ENCODE assay signal across 22 cellular contexts in genomic region chr6:166938150-166938549, GRCh38. TPM values are rescaled to one million over a fixed set of nuclear protein-coding genes. Genes with fewer than 3 reads are reported as not detected.
DNase-seq lines count a peak whose midpoint lies in the region; ATAC-seq, FAIRE-seq and TF ChIP-seq lines count a peak whose summit lies in the region.
"Had no signal": no experiment of that assay in that cellular context is flagged by ENCODE, and none has a peak within 500 bp of the region (broad histone marks: within the 10 kb centered on the region; RNA-seq: fewer than 3 reads in every experiment).

No MANE protein-coding gene starts in this region.

- peaks cover 5% of the 10 kb centered on the region; the same call in 1 of the 2 replicates for H4K20me1 ChIP-seq in K562 (replicated peaks; ENCODE audit: control insufficient read depth, insufficient read depth, low read length)

- no peaks in the 10 kb centered on the region for H3K27me3 ChIP-seq in K562 (ENCODE audit: control insufficient read depth in 2 of 2, insufficient read depth in 2 of 2, low read length in 2 of 2)
- H3K27me3 ChIP-seq: BLaER1 treated with 17β-estradiol and CSF1 and Interleukin-3, amounts not matched to agents 10 nM and 100 nM had no signal

- H3K9me3 ChIP-seq in K562 (replicated peaks; ENCODE audit: control insufficient read depth, insufficient read depth, low read depth, low read length) = no peaks in the 10 kb centered on the region
- H3K9me3 ChIP-seq: BLaER1 treated with 17β-estradiol and CSF1 and Interleukin-3, amounts not matched to agents 10 nM and 100 nM had no signal

- no peak for DNase-seq in activated naive CD4-positive, alpha-beta T cell treated with anti-CD3 and anti-CD28 coated beads, Interleukin-2, amount 10 ng/mL, durations not matched to agents 7 days and 5 days
- DNase-seq in K562 (ENCODE audit: extremely low read depth in 1 of 4, low spot score in 3 of 4) (no peak), mesenteric fat pad (ENCODE audit: low spot score) (peak; percentile 76), type B pancreatic cell (ENCODE audit: extremely low spot score, unreplicated experiment) (peak; percentile 45), SKM-1 treated with dmso at 0.1 percent for 144 hours (lab: John Stamatoyannopoulos, UW; ENCODE audit: unreplicated experiment) (no peak), HT-29 (ENCODE audit: low spot score) (no peak), DMS53 (lab: John Stamatoyannopoulos, UW) (no peak)
- DNase-seq: CD8-positive, alpha-beta memory T cell; COR-L47; DMS 273 treated with DMSO at 0.1 percent for 48 hours; HCEC 1CT; IMR-90 had no signal

- CTCF ChIA-PET in activated naive CD4-positive, alpha-beta T cell treated with anti-CD3 and anti-CD28 coated beads, Interleukin-2, amount 10 ng/mL, durations not matched to agents 7 days and 5 days (lab: Charles Lee) = interaction anchor here (1.8 kb wide), 1 partner anchor 52 kb away, joined by 8 read pairs; no protein-coding TSS in a partner anchor
- CTCF ChIA-PET in K562 (lab: Yijun Ruan, JAX; ENCODE audit: low intra/inter-chr PET ratio) = interaction anchor here (1.1 kb wide), 1 partner anchor 12 kb away, joined by 5 read pairs; no protein-coding TSS in a partner anchor

- H3K4me1 Mint-ChIP-seq in activated naive CD4-positive, alpha-beta T cell treated with anti-CD3 and anti-CD28 coated beads, Interleukin-2, amount 50 U/mL, for 24 hours = peaks cover 51% of the 10 kb centered on the region
- H3K4me1 Mint-ChIP-seq in activated naive CD4-positive, alpha-beta T cell treated with anti-CD3 and anti-CD28 coated beads, Interleukin-2, amount 10 ng/mL, durations not matched to agents 7 days and 5 days = peaks cover 24% of the 10 kb centered on the region
- H3K4me1 Mint-ChIP-seq in type B pancreatic cell (ENCODE audit: unreplicated experiment) = no peaks in the 10 kb centered on the region

- POLR2A ChIA-PET in K562 (lab: Yijun Ruan, JAX) = interaction anchor here (0.6 to 1.5 kb wide), 3 partner anchors 13 to 73 kb away, joined by 3 to 4 read pairs (median 4); no protein-coding TSS in a partner anchor

- H3K4me3 ChIP-seq in K562 = no peak overlapping the region
- H3K4me3 ChIP-seq: BLaER1 treated with 17β-estradiol and CSF1 and Interleukin-3, amounts not matched to agents 10 nM and 100 nM; GM23338 had no signal

- intact Hi-C loops in K562 (cut with micrococcal nuclease) = no loop called here

- FAIRE-seq in K562 (lab: Jason Lieb, UNC) = no peak
- FAIRE-seq: G401.6, GM12892, GM18507, H54, HTR-8/SVneo had no signal

- no peak overlapping the region for H3K4me3 Mint-ChIP-seq in activated naive CD4-positive, alpha-beta T cell treated with anti-CD3 and anti-CD28 coated beads, Interleukin-2, amount 50 U/mL, for 24 hours
- H3K4me3 Mint-ChIP-seq in activated naive CD4-positive, alpha-beta T cell treated with anti-CD3 and anti-CD28 coated beads, Interleukin-2, amount 10 ng/mL, durations not matched to agents 7 days and 5 days = no peak overlapping the region
- H3K4me3 Mint-ChIP-seq in type B pancreatic cell = no peak overlapping the region
- H3K4me3 Mint-ChIP-seq: B cell; CD8-positive, alpha-beta memory T cell; GM23338 had no signal

- no peak for TF ChIP-seq EP300 in K562 (IDR thresholded peaks at IDR 0.05; ENCODE audit: low read length)

- no peak overlapping the region for H2AFZ ChIP-seq in K562 (ENCODE audit: low read depth, low read length)
- H2AFZ ChIP-seq: GM23338 had no signal

- peaks cover 6% of the 10 kb centered on the region for H3K36me3 Mint-ChIP-seq in activated naive CD4-positive, alpha-beta T cell treated with anti-CD3 and anti-CD28 coated beads, Interleukin-2, amount 50 U/mL, for 24 hours
- H3K36me3 Mint-ChIP-seq in activated naive CD4-positive, alpha-beta T cell treated with anti-CD3 and anti-CD28 coated beads, Interleukin-2, amount 10 ng/mL, durations not matched to agents 7 days and 5 days = peaks cover 69% of the 10 kb centered on the region
- peaks cover 15% of the 10 kb centered on the region for H3K36me3 Mint-ChIP-seq in type B pancreatic cell

- peaks cover 4% of the 10 kb centered on the region for H3K9me1 ChIP-seq in K562 (ENCODE audit: control insufficient read depth, insufficient read depth, low read length)

- no peak overlapping the region for H3K9ac ChIP-seq in K562 (ENCODE audit: insufficient read depth in 1 of 2, low read depth in 2 of 2, low read length in 2 of 2)

- H3K4me2 ChIP-seq in K562 (ENCODE audit: insufficient read depth, low read length) = no peak overlapping the region
- H3K4me2 ChIP-seq: BLaER1 treated with 17β-estradiol and CSF1 and Interleukin-3, amounts not matched to agents 10 nM and 100 nM; GM23338 had no signal

- H3K27me3 Mint-ChIP-seq in activated naive CD4-positive, alpha-beta T cell treated with anti-CD3 and anti-CD28 coated beads, Interleukin-2, amount 50 U/mL, for 24 hours = no peaks in the 10 kb centered on the region
- H3K27me3 Mint-ChIP-seq in activated naive CD4-positive, alpha-beta T cell treated with anti-CD3 and anti-CD28 coated beads, Interleukin-2, amount 10 ng/mL, durations not matched to agents 7 days and 5 days = no peaks in the 10 kb centered on the region
- H3K27me3 Mint-ChIP-seq in type B pancreatic cell = no peaks in the 10 kb centered on the region
- H3K27me3 Mint-ChIP-seq: B cell; CD8-positive, alpha-beta memory T cell had no signal

- H3K4me1 ChIP-seq in K562 (replicated peaks in 1 of 2; ENCODE audit: control insufficient read depth in 2 of 2, insufficient read depth in 2 of 2, low read length in 2 of 2) = peaks cover 8 to 28% of the 10 kb centered on the region in 2 experiments

- in situ Hi-C loops in K562 (cut with MboI) = no loop called here

- no TSS peak for BruUV-seq in K562 (replicated peaks; lab: Mats Ljungman, UMichigan)

- 84% methylated on average over 12 of the region's 12 CpGs for WGBS in K562 (ENCODE audit: insufficient coverage, low coverage, missing lambda C conversion rate)

- H3K27ac Mint-ChIP-seq in activated naive CD4-positive, alpha-beta T cell treated with anti-CD3 and anti-CD28 coated beads, Interleukin-2, amount 50 U/mL, for 24 hours = peak overlapping the region; percentile 36
- no peak overlapping the region for H3K27ac Mint-ChIP-seq in activated naive CD4-positive, alpha-beta T cell treated with anti-CD3 and anti-CD28 coated beads, Interleukin-2, amount 10 ng/mL, durations not matched to agents 7 days and 5 days
- no peak overlapping the region for H3K27ac Mint-ChIP-seq in type B pancreatic cell
- H3K27ac Mint-ChIP-seq: GM23338 had no signal

- no peaks in the 10 kb centered on the region for H3K79me2 ChIP-seq in K562 (ENCODE audit: control insufficient read depth, insufficient read depth, low read length)

- H3K27ac ChIP-seq in K562 (ENCODE audit: extremely low read depth, low read depth, low read length) = no peak overlapping the region
- H3K27ac ChIP-seq: BLaER1 treated with 17β-estradiol and CSF1 and Interleukin-3, amounts not matched to agents 10 nM and 100 nM; HL-60 had no signal

- no peak for TF ChIP-seq RAD21 in K562 (CRISPR knock-in tag; conservative IDR thresholded peaks at IDR 0.05 in 1 of 2, IDR thresholded peaks at IDR 0.05 in 1 of 2)

- ATAC-seq in K562 = no peak
- ATAC-seq: GM23338 had no signal

- TF ChIP-seq CTCF in K562 (IDR thresholded peaks at IDR 0.05 in 2 of 3, conservative IDR thresholded peaks at IDR 0.05 in 1 of 3; ENCODE audit: insufficient read depth in 2 of 3, low read depth in 1 of 3, low read length in 3 of 3) (no peak), type B pancreatic cell (conservative IDR thresholded peaks at IDR 0.05) (no peak)

- H3K9me3 Mint-ChIP-seq in activated naive CD4-positive, alpha-beta T cell treated with anti-CD3 and anti-CD28 coated beads, Interleukin-2, amount 50 U/mL, for 24 hours = no peaks in the 10 kb centered on the region
- H3K9me3 Mint-ChIP-seq in activated naive CD4-positive, alpha-beta T cell treated with anti-CD3 and anti-CD28 coated beads, Interleukin-2, amount 10 ng/mL, durations not matched to agents 7 days and 5 days = no peaks in the 10 kb centered on the region
- no peaks in the 10 kb centered on the region for H3K9me3 Mint-ChIP-seq in type B pancreatic cell
- H3K9me3 Mint-ChIP-seq: CD8-positive, alpha-beta memory T cell; GM23338 had no signal

- no peak for TF ChIP-seq POLR2A in K562 (conservative IDR thresholded peaks at IDR 0.05)

- peaks cover 31% of the 10 kb centered on the region; the same call in 2 of the 3 replicates for H3K36me3 ChIP-seq in K562 (ENCODE audit: control insufficient read depth, insufficient read depth, low read length)

TF ChIP-seq in K562, 482 proteins besides CTCF, POLR2A, EP300 and RAD21 (continues in another document):
- TF ChIP-seq RBM39 (optimal IDR thresholded peaks at IDR 0.05; ENCODE audit: low read depth, low read length) (no peak), ZNF436 (CRISPR knock-in tag; IDR thresholded peaks at IDR 0.05) (no peak), SRSF7 (optimal IDR thresholded peaks at IDR 0.05; ENCODE audit: low read depth, low read length) (no peak), HMGN3 (IDR thresholded peaks at IDR 0.05; ENCODE audit: borderline replicate concordance, extremely low read depth, insufficient read length, low read depth, low read length) (no peak), HNRNPLL (IDR thresholded peaks at IDR 0.05; ENCODE audit: low read depth, low read length, poor library complexity, severe bottlenecking) (no peak), HDAC2 (IDR thresholded peaks at IDR 0.05) (no peak), ZFP1 (CRISPR knock-in tag; IDR thresholded peaks at IDR 0.05) (no peak), ZNF41 (CRISPR knock-in tag; conservative IDR thresholded peaks at IDR 0.05) (no peak)

RNA-seq across cellular contexts. Expression of gene RNASET2, which starts 18.2 kb away (rescaled TPM):
- 55.9 TPM in 2 replicates for total RNA-seq in K562 (2011; cell fraction: chromatin; rRNA removed; ENCODE audit: low replicate concordance)
- total RNA-seq in K562 (2011; cell fraction: nucleolus; rRNA removed) = 54.7 and 61.6 TPM in 2 replicates
- 64.9 and 75.9 TPM in 2 replicates for total RNA-seq in K562 (2011; cell fraction: nucleoplasm; rRNA removed)
- total RNA-seq in K562 (2014; rRNA removed) (138 and 168 TPM in 2 replicates), K562 (2014; rRNA removed; fragmentation: Illumina TruSeq; extraction: Trizol) (66.4 and 66.9 TPM in 2 replicates), K562 (2015; rRNA removed; fragmentation: Illumina TruSeq; extraction: Trizol) (130 and 141 TPM in 2 replicates), K562 (2021) (99.2 and 105 TPM in 2 replicates), mesenteric fat pad (50.6 TPM), type B pancreatic cell (ENCODE audit: low replicate concordance) (32.3 and 45.5 TPM in 2 replicates)
- polyA plus RNA-seq in K562 (2011; rRNA removed) (46.4 and 211 TPM in 2 replicates), K562 (2014; fragmentation: Illumina TruSeq; extraction: Trizol) (75.2 and 91.3 TPM in 2 replicates), K562 (2014; fragmentation: Nextera tagmentation; extraction: Ambion mirVana) (10 to 100 TPM in 1 of 2 experiments, 1 to 10 TPM in 1; 7.4 to 15.8 TPM), K562 (2014; rRNA removed) (108 and 124 TPM in 2 replicates)
- polyA plus RNA-seq in K562 (2011; cell fraction: cytosol; rRNA removed) = 45.3 and 139 TPM in 2 replicates
- 31.3 and 148 TPM in 2 replicates for polyA plus RNA-seq in K562 (2011; cell fraction: nucleus; rRNA removed)
- polyA plus RNA-seq in K562 (2012) = 137 and 140 TPM in 2 replicates
- polyA minus RNA-seq in K562 (2011; rRNA and poly(A)+ RNA removed) = 20.3 and 116 TPM in 2 replicates
- 14.3 and 84.4 TPM in 2 replicates for polyA minus RNA-seq in K562 (2011; cell fraction: cytosol; rRNA and poly(A)+ RNA removed)
- polyA minus RNA-seq in K562 (2011; cell fraction: nucleus; rRNA and poly(A)+ RNA removed) = 9.3 and 51.3 TPM in 2 replicates
- total RNA-seq in HT-29 (2014; rRNA removed; shearing (Covaris generic)) = 270 and 281 TPM in 2 replicates

Comparison
In these comparisons a context has a peak if more than half of its experiments do, and no peak if none do; other contexts are left out.
1. DNase-seq: peak in mesenteric fat pad (single experiment) and type B pancreatic cell (single experiment); none in activated naive CD4-positive, alpha-beta T cell treated with anti-CD3 and anti-CD28 coated beads, Interleukin-2, amount 10 ng/mL, durations not matched to agents 7 days and 5 days (single experiment), K562 (0 of 4), SKM-1 treated with dmso at 0.1 percent for 144 hours (single experiment), HT-29 (single experiment) and DMS53 (single experiment).